In the genomic region with DNA sequence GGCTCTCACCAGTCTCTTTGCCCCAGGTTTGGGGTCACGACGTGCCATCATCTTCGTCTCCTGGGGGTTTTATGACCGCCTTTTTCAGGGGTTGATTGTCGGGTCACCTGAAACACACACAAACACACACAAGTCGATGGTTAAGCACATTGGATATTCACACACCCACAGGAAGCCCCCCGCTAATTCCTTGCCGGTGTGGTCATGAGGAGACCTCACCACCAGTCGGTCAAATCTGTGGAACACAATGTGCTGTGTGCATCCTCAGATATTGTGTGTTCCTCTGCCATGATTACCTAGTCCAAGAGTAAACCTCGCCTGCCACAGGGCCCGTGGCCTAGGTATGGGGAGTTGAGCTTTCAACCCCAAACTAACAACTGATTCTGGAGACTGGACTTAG, we compare ENCODE assay signal across 3 cellular contexts. TPM values are rescaled to one million over a fixed set of nuclear protein-coding genes. Genes with fewer than 3 reads are reported as not detected.
"Had no signal": no experiment of that assay in that cellular context is flagged by ENCODE, and none has a peak within 500 bp of the region (broad histone marks: within the 10 kb centered on the region; RNA-seq: fewer than 3 reads in every experiment).

No MANE protein-coding gene starts in this region.

RNA-seq across cellular contexts. Expression of gene FAM90A1, which starts 2.6 kb away (rescaled TPM):
- total RNA-seq: LHCN-M2, MCF 10A, NCI-H460 had no signal
